ENCODE assay signal across 17 cellular contexts in the genomic region with DNA sequence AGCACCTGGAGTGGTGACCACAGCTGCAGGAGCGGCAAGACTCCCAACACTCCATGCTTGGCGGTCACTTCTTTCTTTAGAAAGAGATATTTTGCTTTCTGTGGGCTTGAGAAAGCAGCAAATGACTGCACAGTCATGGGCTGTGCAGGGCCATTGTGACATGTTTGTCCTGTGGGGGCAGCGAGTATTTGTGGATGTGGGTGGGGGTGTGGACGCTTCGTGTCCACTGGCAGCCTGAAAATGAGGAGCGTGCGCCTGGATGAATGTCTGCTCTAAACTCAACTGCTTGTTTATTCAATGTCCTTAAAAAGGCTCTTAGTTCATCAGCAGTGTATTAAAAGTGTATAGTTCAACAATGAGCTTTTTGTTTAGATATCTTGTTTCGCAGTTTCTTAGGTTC.
DNase-seq lines count a peak whose midpoint lies in the region; ATAC-seq and TF ChIP-seq lines count a peak whose summit lies in the region.
"Had no signal": no experiment of that assay in that cellular context is flagged by ENCODE, and none has a peak within 500 bp of the region (broad histone marks: within the 10 kb centered on the region; RNA-seq: fewer than 3 reads in every experiment).

No MANE protein-coding gene starts in this region.

- peak overlapping the region; percentile 45 for H3K27ac ChIP-seq in vagina
- H3K27ac ChIP-seq: BLaER1, SJCRH30 had no signal

- peaks cover 15% of the 10 kb centered on the region for H3K27me3 Mint-ChIP-seq in activated CD8-positive, alpha-beta memory T cell treated with anti-CD3 and anti-CD28 coated beads, Interleukin-2, amount 10 ng/mL, durations not matched to agents 7 days and 5 days

- H3K36me3 Mint-ChIP-seq in activated CD8-positive, alpha-beta memory T cell treated with anti-CD3 and anti-CD28 coated beads, Interleukin-2, amount 10 ng/mL, durations not matched to agents 7 days and 5 days = no peaks in the 10 kb centered on the region

- intact Hi-C loops in Right ventricle myocardium superior (cut with DNase I) = loop anchor here (10.0 kb wide), 2 partner anchors 70 to 130 kb away; no protein-coding TSS in a partner anchor
- intact Hi-C loops in cardiac septum (cut with DNase I) = loop anchor here (5.0 kb wide), 2 partner anchors 43 to 148 kb away; no protein-coding TSS in a partner anchor
- intact Hi-C loops in left cardiac atrium (cut with DNase I) = loop anchor here in 1 of 2 donors (5.0 kb wide), 1 partner anchor 143 kb away; no protein-coding TSS in a partner anchor
- intact Hi-C loops in vagina (cut with DNase I) = loop anchor here (10.0 kb wide), 1 partner anchor 430 kb away; no protein-coding TSS in a partner anchor

- peaks cover 13% of the 10 kb centered on the region for H3K4me1 ChIP-seq in vagina
- H3K4me1 ChIP-seq: SJCRH30 had no signal

- DNase-seq in Right ventricle myocardium superior = no peak
- DNase-seq in cardiac septum (ENCODE audit: low spot score) = no peak
- DNase-seq in left cardiac atrium = no peak
- peak; percentile 18 for DNase-seq in myocyte (ENCODE audit: low read depth)
- no peak for DNase-seq in vagina (ENCODE audit: extremely low spot score in 2 of 2)
- no peak for DNase-seq in activated CD8-positive, alpha-beta memory T cell treated with anti-CD3 and anti-CD28 coated beads, Interleukin-2, amount 10 ng/mL, durations not matched to agents 7 days and 5 days
- DNase-seq: activated CD4-positive, CD25-positive, alpha-beta regulatory T cell treated with anti-CD3 and anti-CD28 coated beads, Interleukin-2, amount 50 U/mL, for 72 hours; activated effector memory CD4-positive, alpha-beta T cell treated with anti-CD3 and anti-CD28 coated beads, Interleukin-2, amount 50 U/mL, for 16 hours; DMS79; effector memory CD4-positive, alpha-beta T cell; NCI-H446; stimulated activated CD4-positive, alpha-beta T cell treated with anti-CD3 and anti-CD28 coated beads, Interleukin-15, amount 100 ng/mL, for 24 hours; stimulated activated naive CD4-positive, alpha-beta T cell had no signal

- H3K4me1 Mint-ChIP-seq in activated CD8-positive, alpha-beta memory T cell treated with anti-CD3 and anti-CD28 coated beads, Interleukin-2, amount 10 ng/mL, durations not matched to agents 7 days and 5 days = no peaks in the 10 kb centered on the region

- no peak overlapping the region for H3K4me3 Mint-ChIP-seq in activated CD8-positive, alpha-beta memory T cell treated with anti-CD3 and anti-CD28 coated beads, Interleukin-2, amount 10 ng/mL, durations not matched to agents 7 days and 5 days

- no peak for TF ChIP-seq CTCF in vagina (IDR thresholded peaks at IDR 0.05)

- TF ChIP-seq POLR2A in vagina (IDR thresholded peaks at IDR 0.05) = no peak

- H3K27me3 ChIP-seq in vagina = no peaks in the 10 kb centered on the region
- H3K27me3 ChIP-seq: BLaER1, SJCRH30 had no signal

- H3K27ac Mint-ChIP-seq in activated CD8-positive, alpha-beta memory T cell treated with anti-CD3 and anti-CD28 coated beads, Interleukin-2, amount 10 ng/mL, durations not matched to agents 7 days and 5 days = no peak overlapping the region

- no peaks in the 10 kb centered on the region for H3K9me3 Mint-ChIP-seq in activated CD8-positive, alpha-beta memory T cell treated with anti-CD3 and anti-CD28 coated beads, Interleukin-2, amount 10 ng/mL, durations not matched to agents 7 days and 5 days (ENCODE audit: low read depth)

- peak overlapping the region in 1 of 2 donors; percentile 28 for H3K4me3 ChIP-seq in vagina
- H3K4me3 ChIP-seq: BLaER1, SJCRH30 had no signal

- no peaks in the 10 kb centered on the region for H3K9me3 ChIP-seq in vagina
- H3K9me3 ChIP-seq: BLaER1, SJCRH30 had no signal

- no peaks in the 10 kb centered on the region for H3K36me3 ChIP-seq in vagina
- H3K36me3 ChIP-seq: BLaER1, SJCRH30 had no signal

- CTCF ChIA-PET in activated CD8-positive, alpha-beta memory T cell treated with anti-CD3 and anti-CD28 coated beads, Interleukin-2, amount 10 ng/mL, durations not matched to agents 7 days and 5 days (lab: Charles Lee) = no interaction called here

- peak; percentile 18 for ATAC-seq in Right ventricle myocardium superior (ENCODE audit: poor library complexity)
- peak; percentile 9 for ATAC-seq in left cardiac atrium
- ATAC-seq in HG03457 (IDR thresholded peaks at IDR 0.05; ENCODE audit: unreplicated experiment) = no peak
- ATAC-seq in activated CD8-positive, alpha-beta memory T cell treated with anti-CD3 and anti-CD28 coated beads, Interleukin-2, amount 10 ng/mL, durations not matched to agents 7 days and 5 days = no peak
- no peak for ATAC-seq in GM19023 (IDR thresholded peaks at IDR 0.05; ENCODE audit: unreplicated experiment)

Comparison
In these comparisons a context has a peak if more than half of its experiments do, and no peak if none do; other contexts are left out.
1. ATAC-seq: peak in Right ventricle myocardium superior (single experiment) and left cardiac atrium (2 of 2); none in HG03457 (single experiment), activated CD8-positive, alpha-beta memory T cell treated with anti-CD3 and anti-CD28 coated beads, Interleukin-2, amount 10 ng/mL, durations not matched to agents 7 days and 5 days (single experiment) and GM19023 (single experiment).